28 cellular contexts compared by ENCODE assay signal in genomic region chr2:176068037-176068832, GRCh38. TPM values are rescaled to one million over a fixed set of nuclear protein-coding genes. Genes with fewer than 3 reads are reported as not detected.
DNase-seq lines count a peak whose midpoint lies in the region; ATAC-seq, FAIRE-seq and TF ChIP-seq lines count a peak whose summit lies in the region.
"Had no signal": no experiment of that assay in that cellular context is flagged by ENCODE, and none has a peak within 500 bp of the region (broad histone marks: within the 10 kb centered on the region; RNA-seq: fewer than 3 reads in every experiment).

No MANE protein-coding gene starts in this region.

- CTCF ChIA-PET in HepG2 (lab: Yijun Ruan, JAX; ENCODE audit: low intra/inter-chr PET ratio, low total read pairs): no interaction called here

- no peaks in the 10 kb centered on the region for H4K20me1 ChIP-seq in HepG2 (ENCODE audit: insufficient read depth, low read length)

- H3K4me3 ChIP-seq in ascending aorta (peak overlapping the region; percentile 51 to 61), HepG2 (replicated peaks in 1 of 3; ENCODE audit: insufficient read depth in 1 of 3, low read depth in 2 of 3, low read length in 3 of 3) (peak overlapping the region in 1 of 3 experiments; percentile 44; a peak in 1 of 6 replicates), vagina (no peak overlapping the region)
- H3K4me3 ChIP-seq: SJCRH30 had no signal

- H3K36me3 Mint-ChIP-seq in progenitor cell of endocrine pancreas (ENCODE audit: insufficient read depth): no peaks in the 10 kb centered on the region
- H3K36me3 Mint-ChIP-seq: activated naive CD4-positive, alpha-beta T cell treated with anti-CD3 and anti-CD28 coated beads, Interleukin-2, amount 10 ng/mL, durations not matched to agents 7 days and 5 days; CD4-positive, CD25-positive, alpha-beta regulatory T cell had no signal

- TF ChIP-seq CTCF in ascending aorta (IDR thresholded peaks at IDR 0.05): no peak
- no peak for TF ChIP-seq CTCF in HepG2 (CRISPR knock-in tag; IDR thresholded peaks at IDR 0.05)
- no peak for TF ChIP-seq CTCF in GM10266 (IDR thresholded peaks at IDR 0.05; ENCODE audit: control insufficient read depth, insufficient read depth, low read depth, missing control alignments)
- no peak for TF ChIP-seq CTCF in vagina (IDR thresholded peaks at IDR 0.05)
- TF ChIP-seq CTCF in progenitor cell of endocrine pancreas (IDR thresholded peaks at IDR 0.05; ENCODE audit: unreplicated experiment): no peak

- H3K4me1 ChIP-seq in ascending aorta (peaks cover 0 to 16% of the 10 kb centered on the region in 2 donors), HepG2 (ENCODE audit: insufficient read depth, low read length) (no peaks in the 10 kb centered on the region), vagina (no peaks in the 10 kb centered on the region)
- H3K4me1 ChIP-seq: SJCRH30 had no signal

- no peak overlapping the region for H3K27ac Mint-ChIP-seq in progenitor cell of endocrine pancreas
- H3K27ac Mint-ChIP-seq: activated CD4-positive, alpha-beta memory T cell treated with anti-CD3 and anti-CD28 coated beads, Interleukin-2, amount 10 ng/mL, durations not matched to agents 7 days and 5 days; activated naive CD4-positive, alpha-beta T cell treated with anti-CD3 and anti-CD28 coated beads, Interleukin-2, amount 10 ng/mL, durations not matched to agents 7 days and 5 days; CD4-positive, CD25-positive, alpha-beta regulatory T cell; HFFc6 had no signal

- no peaks in the 10 kb centered on the region for H3K36me3 ChIP-seq in ascending aorta
- H3K36me3 ChIP-seq in HepG2 (replicated peaks in 1 of 2; ENCODE audit: control insufficient read depth in 1 of 2, insufficient read depth in 2 of 2, low read length in 2 of 2): no peaks in the 10 kb centered on the region
- H3K36me3 ChIP-seq in vagina: no peaks in the 10 kb centered on the region
- H3K36me3 ChIP-seq: right lobe of liver, SJCRH30 had no signal

- no peaks in the 10 kb centered on the region for H3K9me3 ChIP-seq in ascending aorta
- no peaks in the 10 kb centered on the region for H3K9me3 ChIP-seq in HepG2 (ENCODE audit: low read length)
- no peaks in the 10 kb centered on the region for H3K9me3 ChIP-seq in vagina
- H3K9me3 ChIP-seq: right lobe of liver, SJCRH30 had no signal

- peaks cover 95% of the 10 kb centered on the region for H3K27me3 Mint-ChIP-seq in progenitor cell of endocrine pancreas

- ATAC-seq in HepG2: peak; percentile 15; the same call in 2 of the 3 replicates
- ATAC-seq: PC-3; stimulated activated naive CD8-positive, alpha-beta T cell treated with anti-CD3 and anti-CD28 coated beads, Interleukin-15, amount 100 ng/mL, for 72 hours had no signal

- peaks cover 1% of the 10 kb centered on the region for H3K4me1 Mint-ChIP-seq in progenitor cell of endocrine pancreas (ENCODE audit: low read depth)
- H3K4me1 Mint-ChIP-seq: activated naive CD4-positive, alpha-beta T cell treated with anti-CD3 and anti-CD28 coated beads, Interleukin-2, amount 10 ng/mL, durations not matched to agents 7 days and 5 days had no signal

- H3K27me3 ChIP-seq in ascending aorta (peaks cover 18% of the 10 kb centered on the region), HepG2 (ENCODE audit: control insufficient read depth in 1 of 2, insufficient read depth in 2 of 2, low read length in 2 of 2) (peaks cover 20 to 73% of the 10 kb centered on the region in 2 experiments), vagina (no peaks in the 10 kb centered on the region)
- H3K27me3 ChIP-seq: SJCRH30 had no signal

- POLR2A ChIA-PET in HepG2 (lab: Yijun Ruan, JAX): no interaction called here

- FAIRE-seq in HepG2 (lab: Jason Lieb, UNC): no peak
- FAIRE-seq: endometrium, kidney had no signal

- intact Hi-C loops in ascending aorta (cut with DNase I) (no loop called here), HepG2 (cut with micrococcal nuclease; ENCODE audit: unreplicated experiment) (no loop called here), vagina (cut with DNase I) (no loop called here)

- 65% methylated on average over 38 of the region's 41 CpGs for WGBS in HepG2 (ENCODE audit: low lambda C conversion rate)

- no peaks in the 10 kb centered on the region for H3K9me3 Mint-ChIP-seq in progenitor cell of endocrine pancreas (ENCODE audit: low read depth)
- H3K9me3 Mint-ChIP-seq: activated CD4-positive, alpha-beta memory T cell treated with anti-CD3 and anti-CD28 coated beads, Interleukin-2, amount 10 ng/mL, durations not matched to agents 7 days and 5 days; activated naive CD4-positive, alpha-beta T cell treated with anti-CD3 and anti-CD28 coated beads, Interleukin-2, amount 10 ng/mL, durations not matched to agents 7 days and 5 days; stimulated activated naive CD8-positive, alpha-beta T cell treated with anti-CD3 and anti-CD28 coated beads, Interleukin-15, amount 100 ng/mL, for 72 hours had no signal

- no peak for TF ChIP-seq RAD21 in HepG2 (CRISPR knock-in tag; IDR thresholded peaks at IDR 0.05)

- H2AFZ ChIP-seq in HepG2 (ENCODE audit: low read length): no peak overlapping the region

- BruUV-seq in HepG2 (replicated peaks; lab: Mats Ljungman, UMichigan): no TSS peak

- TF ChIP-seq POLR2A in HepG2 (IDR thresholded peaks at IDR 0.05; ENCODE audit: insufficient read depth in 1 of 2, low read depth in 2 of 2, low read length in 2 of 2): no peak
- no peak for TF ChIP-seq POLR2A in vagina (IDR thresholded peaks at IDR 0.05)

- no peaks in the 10 kb centered on the region for H3K79me2 ChIP-seq in HepG2 (ENCODE audit: insufficient read depth, low read length)

- no peak overlapping the region for H3K27ac ChIP-seq in ascending aorta
- no peak overlapping the region for H3K27ac ChIP-seq in HepG2 (ENCODE audit: extremely low read length, insufficient read depth, low read length)
- H3K27ac ChIP-seq in vagina: no peak overlapping the region
- H3K27ac ChIP-seq: right lobe of liver, SJCRH30 had no signal

- H3K9ac ChIP-seq in HepG2 (ENCODE audit: insufficient read depth, low read depth, low read length): no peak overlapping the region

- TF ChIP-seq EP300 in HepG2 (IDR thresholded peaks at IDR 0.05; ENCODE audit: low read depth in 2 of 2, low read length in 2 of 2) (no peak), HepG2 (CRISPR knock-in tag; IDR thresholded peaks at IDR 0.05; ENCODE audit: borderline replicate concordance) (no peak)

- peak overlapping the region; percentile 50 for H3K4me2 ChIP-seq in HepG2 (ENCODE audit: low read depth, low read length)

- H3K4me3 Mint-ChIP-seq in progenitor cell of endocrine pancreas (ENCODE audit: low read depth): no peak overlapping the region
- H3K4me3 Mint-ChIP-seq: activated CD4-positive, alpha-beta memory T cell treated with anti-CD3 and anti-CD28 coated beads, Interleukin-2, amount 10 ng/mL, durations not matched to agents 7 days and 5 days; activated naive CD4-positive, alpha-beta T cell treated with anti-CD3 and anti-CD28 coated beads, Interleukin-2, amount 10 ng/mL, durations not matched to agents 7 days and 5 days; HFFc6 had no signal

- in situ Hi-C loops in HepG2 (cut with HindIII; ENCODE audit: extremely low pct_ligation_motif_present, low pct_unique_long_range_greater_than_20kb): no loop called here
- in situ Hi-C loops in ACHN (cut with HindIII; ENCODE audit: low pct_ligation_motif_present, low pct_unique_long_range_greater_than_20kb, low sequenced_read_pairs): no loop called here

- peak; percentile 28 for DNase-seq in ELF-1 (ENCODE audit: low read depth, low spot score)
- DNase-seq in ascending aorta (ENCODE audit: low spot score in 2 of 2): no peak
- no peak for DNase-seq in HepG2 (ENCODE audit: low spot score)
- DNase-seq in retina: peak; percentile 67
- no peak for DNase-seq in GM10266 (ENCODE audit: extremely low spot score)
- no peak for DNase-seq in vagina (ENCODE audit: extremely low spot score in 2 of 2)
- no peak for DNase-seq in ACHN
- no peak for DNase-seq in progenitor cell of endocrine pancreas (ENCODE audit: low spot score, unreplicated experiment)
- DNase-seq: activated CD4-positive, alpha-beta memory T cell treated with anti-CD3 and anti-CD28 coated beads, Interleukin-2, amount 10 ng/mL, durations not matched to agents 7 days and 5 days; activated naive CD4-positive, alpha-beta T cell treated with anti-CD3 and anti-CD28 coated beads, Interleukin-2, amount 10 ng/mL, durations not matched to agents 7 days and 5 days; activated T-cell treated with anti-CD3 and anti-CD28 coated beads, Interleukin-2, amount 50 U/mL, for 1 hour; CD4-positive, CD25-positive, alpha-beta regulatory T cell; HFFc6; hypothalamus; KG1; mesenchymal stem cell; NCI-H187; NCI-H226; PC-3; right lobe of liver; SJCRH30; stimulated activated naive CD8-positive, alpha-beta T cell treated with anti-CD3 and anti-CD28 coated beads, Interleukin-15, amount 100 ng/mL, for 72 hours had no signal

RNA-seq across cellular contexts. Expression of gene EVX2, which starts 15.5 kb away (rescaled TPM):
- not detected for total RNA-seq in ascending aorta
- total RNA-seq in HepG2 (2016; rRNA removed; fragmentation: Illumina TruSeq; extraction: Trizol): not detected in 2 replicates
- not detected in 2 replicates for total RNA-seq in HepG2 (2016; cell fraction: cytosol; rRNA removed; fragmentation: Illumina TruSeq; extraction: Trizol; ENCODE audit: low read depth)
- total RNA-seq in HepG2 (2016; cell fraction: insoluble cytoplasmic fraction; rRNA removed; fragmentation: Illumina TruSeq; extraction: Trizol): not detected in 2 replicates
- not detected in 2 replicates for total RNA-seq in HepG2 (2016; cell fraction: membrane; rRNA removed; fragmentation: Illumina TruSeq; extraction: Trizol)
- total RNA-seq in HepG2 (2016; cell fraction: nucleus; rRNA removed; fragmentation: Illumina TruSeq; extraction: Trizol): not detected in 2 replicates
- not detected in 2 replicates for polyA plus RNA-seq in HepG2 (2011; rRNA removed)
- not detected in 2 replicates for polyA plus RNA-seq in HepG2 (2011; cell fraction: cytosol; rRNA removed)
- not detected in 2 replicates for polyA plus RNA-seq in HepG2 (2011; cell fraction: nucleus; rRNA removed)
- polyA plus RNA-seq in HepG2 (2012): not detected in 2 replicates
- polyA plus RNA-seq in HepG2 (2016; cell fraction: cytosol; fragmentation: Illumina TruSeq; extraction: Trizol; ENCODE audit: low read depth): not detected in 2 replicates
- polyA plus RNA-seq in HepG2 (2016; cell fraction: insoluble cytoplasmic fraction; fragmentation: Illumina TruSeq; extraction: Trizol; ENCODE audit: low read depth): not detected in 2 replicates
- not detected in 2 replicates for polyA plus RNA-seq in HepG2 (2016; cell fraction: membrane; fragmentation: Illumina TruSeq; extraction: Trizol; ENCODE audit: low read depth)
- polyA plus RNA-seq in HepG2 (2016; cell fraction: nucleus; fragmentation: Illumina TruSeq; extraction: Trizol; ENCODE audit: insufficient read depth, low read depth): not detected in 2 replicates
- not detected in 2 replicates for polyA minus RNA-seq in HepG2 (2011; rRNA and poly(A)+ RNA removed; ENCODE audit: low replicate concordance)
- not detected in 2 replicates for polyA minus RNA-seq in HepG2 (2011; cell fraction: cytosol; rRNA and poly(A)+ RNA removed)
- polyA minus RNA-seq in HepG2 (2011; cell fraction: nucleus; rRNA and poly(A)+ RNA removed): not detected in 2 replicates
- 0.98 TPM for total RNA-seq in vagina
- total RNA-seq in progenitor cell of endocrine pancreas: not detected in 2 replicates
- total RNA-seq: activated CD4-positive, alpha-beta memory T cell treated with anti-CD3 and anti-CD28 coated beads, Interleukin-2, amount 10 ng/mL, durations not matched to agents 7 days and 5 days; CD4-positive, CD25-positive, alpha-beta regulatory T cell; chondrocyte; fibroblast of villous mesenchyme; HFFc6; kidney; PC-3; right lobe of liver; SJCRH30; T-helper 2 cell treated with Interferon-gamma antibody and Interleukin-4, amounts not matched to agents 100 ng/mL and 5 ng/mL, for 36 hours had no signal
- polyA plus RNA-seq: AG04450; CD4-positive, CD25-positive, alpha-beta regulatory T cell had no signal

RNA-seq across cellular contexts. Expression of gene HOXD13, which starts 24.3 kb away (rescaled TPM):
- not detected for total RNA-seq in ascending aorta
- total RNA-seq in HepG2 (2016; rRNA removed; fragmentation: Illumina TruSeq; extraction: Trizol): not detected in 2 replicates
- total RNA-seq in HepG2 (2016; cell fraction: cytosol; rRNA removed; fragmentation: Illumina TruSeq; extraction: Trizol; ENCODE audit: low read depth): not detected in 2 replicates
- total RNA-seq in HepG2 (2016; cell fraction: insoluble cytoplasmic fraction; rRNA removed; fragmentation: Illumina TruSeq; extraction: Trizol): not detected in 2 replicates
- not detected in 2 replicates for total RNA-seq in HepG2 (2016; cell fraction: membrane; rRNA removed; fragmentation: Illumina TruSeq; extraction: Trizol)
- not detected in 2 replicates for total RNA-seq in HepG2 (2016; cell fraction: nucleus; rRNA removed; fragmentation: Illumina TruSeq; extraction: Trizol)
- polyA plus RNA-seq in HepG2 (2011; rRNA removed): not detected in 2 replicates
- polyA plus RNA-seq in HepG2 (2011; cell fraction: cytosol; rRNA removed): not detected in 2 replicates
- polyA plus RNA-seq in HepG2 (2011; cell fraction: nucleus; rRNA removed): not detected in 2 replicates
- not detected in 2 replicates for polyA plus RNA-seq in HepG2 (2012)
- not detected in 2 replicates for polyA plus RNA-seq in HepG2 (2016; cell fraction: cytosol; fragmentation: Illumina TruSeq; extraction: Trizol; ENCODE audit: low read depth)
- polyA plus RNA-seq in HepG2 (2016; cell fraction: insoluble cytoplasmic fraction; fragmentation: Illumina TruSeq; extraction: Trizol; ENCODE audit: low read depth): not detected in 2 replicates
- not detected in 2 replicates for polyA plus RNA-seq in HepG2 (2016; cell fraction: membrane; fragmentation: Illumina TruSeq; extraction: Trizol; ENCODE audit: low read depth)
- polyA plus RNA-seq in HepG2 (2016; cell fraction: nucleus; fragmentation: Illumina TruSeq; extraction: Trizol; ENCODE audit: insufficient read depth, low read depth): not detected in 2 replicates
- not detected in 2 replicates for polyA minus RNA-seq in HepG2 (2011; rRNA and poly(A)+ RNA removed; ENCODE audit: low replicate concordance)
- not detected in 2 replicates for polyA minus RNA-seq in HepG2 (2011; cell fraction: cytosol; rRNA and poly(A)+ RNA removed)
- polyA minus RNA-seq in HepG2 (2011; cell fraction: nucleus; rRNA and poly(A)+ RNA removed): not detected in 2 replicates
- 15.7 TPM for total RNA-seq in vagina
- not detected in 2 replicates for total RNA-seq in progenitor cell of endocrine pancreas
- total RNA-seq: activated CD4-positive, alpha-beta memory T cell treated with anti-CD3 and anti-CD28 coated beads, Interleukin-2, amount 10 ng/mL, durations not matched to agents 7 days and 5 days; CD4-positive, CD25-positive, alpha-beta regulatory T cell; chondrocyte; kidney; right lobe of liver; T-helper 2 cell treated with Interferon-gamma antibody and Interleukin-4, amounts not matched to agents 100 ng/mL and 5 ng/mL, for 36 hours had no signal
- polyA plus RNA-seq: AG04450; CD4-positive, CD25-positive, alpha-beta regulatory T cell had no signal

RNA-seq across cellular contexts. Expression of gene HOXD12, which starts 31.4 kb away (rescaled TPM):
- total RNA-seq in ascending aorta: not detected
- not detected in 2 replicates for total RNA-seq in HepG2 (2016; rRNA removed; fragmentation: Illumina TruSeq; extraction: Trizol)
- total RNA-seq in HepG2 (2016; cell fraction: cytosol; rRNA removed; fragmentation: Illumina TruSeq; extraction: Trizol; ENCODE audit: low read depth): not detected in 2 replicates
- total RNA-seq in HepG2 (2016; cell fraction: insoluble cytoplasmic fraction; rRNA removed; fragmentation: Illumina TruSeq; extraction: Trizol): not detected in 2 replicates
- total RNA-seq in HepG2 (2016; cell fraction: membrane; rRNA removed; fragmentation: Illumina TruSeq; extraction: Trizol): not detected in 2 replicates
- total RNA-seq in HepG2 (2016; cell fraction: nucleus; rRNA removed; fragmentation: Illumina TruSeq; extraction: Trizol): not detected in 2 replicates
- not detected in 2 replicates for polyA plus RNA-seq in HepG2 (2011; rRNA removed)
- polyA plus RNA-seq in HepG2 (2011; cell fraction: cytosol; rRNA removed): not detected in 2 replicates
- not detected in 2 replicates for polyA plus RNA-seq in HepG2 (2011; cell fraction: nucleus; rRNA removed)
- not detected in 2 replicates for polyA plus RNA-seq in HepG2 (2012)
- not detected in 2 replicates for polyA plus RNA-seq in HepG2 (2016; cell fraction: cytosol; fragmentation: Illumina TruSeq; extraction: Trizol; ENCODE audit: low read depth)
- polyA plus RNA-seq in HepG2 (2016; cell fraction: insoluble cytoplasmic fraction; fragmentation: Illumina TruSeq; extraction: Trizol; ENCODE audit: low read depth): not detected in 2 replicates
- not detected in 2 replicates for polyA plus RNA-seq in HepG2 (2016; cell fraction: membrane; fragmentation: Illumina TruSeq; extraction: Trizol; ENCODE audit: low read depth)
- polyA plus RNA-seq in HepG2 (2016; cell fraction: nucleus; fragmentation: Illumina TruSeq; extraction: Trizol; ENCODE audit: insufficient read depth, low read depth): not detected in 2 replicates
- polyA minus RNA-seq in HepG2 (2011; rRNA and poly(A)+ RNA removed; ENCODE audit: low replicate concordance): not detected in 2 replicates
- polyA minus RNA-seq in HepG2 (2011; cell fraction: cytosol; rRNA and poly(A)+ RNA removed): not detected in 2 replicates
- not detected in 2 replicates for polyA minus RNA-seq in HepG2 (2011; cell fraction: nucleus; rRNA and poly(A)+ RNA removed)
- total RNA-seq in vagina: 1.7 TPM
- not detected in 2 replicates for total RNA-seq in progenitor cell of endocrine pancreas
- total RNA-seq: activated CD4-positive, alpha-beta memory T cell treated with anti-CD3 and anti-CD28 coated beads, Interleukin-2, amount 10 ng/mL, durations not matched to agents 7 days and 5 days; CD4-positive, CD25-positive, alpha-beta regulatory T cell; chondrocyte; fibroblast of villous mesenchyme; kidney; PC-3; right lobe of liver; T-helper 2 cell treated with Interferon-gamma antibody and Interleukin-4, amounts not matched to agents 100 ng/mL and 5 ng/mL, for 36 hours had no signal
- polyA plus RNA-seq: AG04450; CD4-positive, CD25-positive, alpha-beta regulatory T cell had no signal

RNA-seq across cellular contexts. Expression of gene HOXD11, which starts 38.8 kb away (rescaled TPM):
- total RNA-seq in ascending aorta (not detected), HepG2 (2016; rRNA removed; fragmentation: Illumina TruSeq; extraction: Trizol) (not detected in 2 replicates), vagina (19.4 TPM), progenitor cell of endocrine pancreas (not detected in 2 replicates)
- total RNA-seq in HepG2 (2016; cell fraction: cytosol; rRNA removed; fragmentation: Illumina TruSeq; extraction: Trizol; ENCODE audit: low read depth): not detected in 2 replicates
- not detected in 2 replicates for total RNA-seq in HepG2 (2016; cell fraction: insoluble cytoplasmic fraction; rRNA removed; fragmentation: Illumina TruSeq; extraction: Trizol)
- not detected in 2 replicates for total RNA-seq in HepG2 (2016; cell fraction: membrane; rRNA removed; fragmentation: Illumina TruSeq; extraction: Trizol)
- not detected in 2 replicates for total RNA-seq in HepG2 (2016; cell fraction: nucleus; rRNA removed; fragmentation: Illumina TruSeq; extraction: Trizol)
- polyA plus RNA-seq in HepG2 (2011; rRNA removed): not detected in 2 replicates
- polyA plus RNA-seq in HepG2 (2011; cell fraction: cytosol; rRNA removed): not detected in 2 replicates
- polyA plus RNA-seq in HepG2 (2011; cell fraction: nucleus; rRNA removed): not detected in 2 replicates
- not detected in 2 replicates for polyA plus RNA-seq in HepG2 (2012)
- polyA plus RNA-seq in HepG2 (2016; cell fraction: cytosol; fragmentation: Illumina TruSeq; extraction: Trizol; ENCODE audit: low read depth): not detected in 2 replicates
- not detected in 2 replicates for polyA plus RNA-seq in HepG2 (2016; cell fraction: insoluble cytoplasmic fraction; fragmentation: Illumina TruSeq; extraction: Trizol; ENCODE audit: low read depth)
- not detected in 2 replicates for polyA plus RNA-seq in HepG2 (2016; cell fraction: membrane; fragmentation: Illumina TruSeq; extraction: Trizol; ENCODE audit: low read depth)
- not detected in 2 replicates for polyA plus RNA-seq in HepG2 (2016; cell fraction: nucleus; fragmentation: Illumina TruSeq; extraction: Trizol; ENCODE audit: insufficient read depth, low read depth)
- 0.72 TPM in 1 of 2 replicates, not detected in the other for polyA minus RNA-seq in HepG2 (2011; rRNA and poly(A)+ RNA removed; ENCODE audit: low replicate concordance)
- polyA minus RNA-seq in HepG2 (2011; cell fraction: cytosol; rRNA and poly(A)+ RNA removed): not detected in 2 replicates
- polyA minus RNA-seq in HepG2 (2011; cell fraction: nucleus; rRNA and poly(A)+ RNA removed): not detected in 2 replicates
- total RNA-seq: activated CD4-positive, alpha-beta memory T cell treated with anti-CD3 and anti-CD28 coated beads, Interleukin-2, amount 10 ng/mL, durations not matched to agents 7 days and 5 days; CD4-positive, CD25-positive, alpha-beta regulatory T cell; chondrocyte; PC-3; right lobe of liver; T-helper 2 cell treated with Interferon-gamma antibody and Interleukin-4, amounts not matched to agents 100 ng/mL and 5 ng/mL, for 36 hours had no signal
- polyA plus RNA-seq: AG04450; CD4-positive, CD25-positive, alpha-beta regulatory T cell had no signal

RNA-seq across cellular contexts. Expression of gene HOXD10, which starts 48.3 kb away (rescaled TPM):
- total RNA-seq in ascending aorta: not detected
- not detected in 2 replicates for total RNA-seq in HepG2 (2016; rRNA removed; fragmentation: Illumina TruSeq; extraction: Trizol)
- not detected in 2 replicates for total RNA-seq in HepG2 (2016; cell fraction: cytosol; rRNA removed; fragmentation: Illumina TruSeq; extraction: Trizol; ENCODE audit: low read depth)
- not detected in 2 replicates for total RNA-seq in HepG2 (2016; cell fraction: insoluble cytoplasmic fraction; rRNA removed; fragmentation: Illumina TruSeq; extraction: Trizol)
- not detected in 2 replicates for total RNA-seq in HepG2 (2016; cell fraction: membrane; rRNA removed; fragmentation: Illumina TruSeq; extraction: Trizol)
- total RNA-seq in HepG2 (2016; cell fraction: nucleus; rRNA removed; fragmentation: Illumina TruSeq; extraction: Trizol): not detected in 2 replicates
- polyA plus RNA-seq in HepG2 (2011; rRNA removed): not detected in 2 replicates
- not detected in 2 replicates for polyA plus RNA-seq in HepG2 (2011; cell fraction: cytosol; rRNA removed)
- not detected in 2 replicates for polyA plus RNA-seq in HepG2 (2011; cell fraction: nucleus; rRNA removed)
- polyA plus RNA-seq in HepG2 (2012): not detected in 2 replicates
- polyA plus RNA-seq in HepG2 (2016; cell fraction: cytosol; fragmentation: Illumina TruSeq; extraction: Trizol; ENCODE audit: low read depth): not detected in 2 replicates
- polyA plus RNA-seq in HepG2 (2016; cell fraction: insoluble cytoplasmic fraction; fragmentation: Illumina TruSeq; extraction: Trizol; ENCODE audit: low read depth): not detected in 2 replicates
- polyA plus RNA-seq in HepG2 (2016; cell fraction: membrane; fragmentation: Illumina TruSeq; extraction: Trizol; ENCODE audit: low read depth): not detected in 2 replicates
- polyA plus RNA-seq in HepG2 (2016; cell fraction: nucleus; fragmentation: Illumina TruSeq; extraction: Trizol; ENCODE audit: insufficient read depth, low read depth): not detected in 2 replicates
- polyA minus RNA-seq in HepG2 (2011; rRNA and poly(A)+ RNA removed; ENCODE audit: low replicate concordance): not detected in 2 replicates
- polyA minus RNA-seq in HepG2 (2011; cell fraction: cytosol; rRNA and poly(A)+ RNA removed): not detected in 2 replicates
- not detected in 2 replicates for polyA minus RNA-seq in HepG2 (2011; cell fraction: nucleus; rRNA and poly(A)+ RNA removed)
- total RNA-seq in vagina: 19.6 TPM
- not detected in 2 replicates for total RNA-seq in progenitor cell of endocrine pancreas
- total RNA-seq: activated CD4-positive, alpha-beta memory T cell treated with anti-CD3 and anti-CD28 coated beads, Interleukin-2, amount 10 ng/mL, durations not matched to agents 7 days and 5 days; CD4-positive, CD25-positive, alpha-beta regulatory T cell; chondrocyte; PC-3; right lobe of liver; T-helper 2 cell treated with Interferon-gamma antibody and Interleukin-4, amounts not matched to agents 100 ng/mL and 5 ng/mL, for 36 hours had no signal
- polyA plus RNA-seq: AG04450; CD4-positive, CD25-positive, alpha-beta regulatory T cell had no signal

Comparison
In these comparisons a context has a peak if more than half of its experiments do, and no peak if none do; other contexts are left out.
1. DNase-seq: peak in ELF-1 (single experiment) and retina (single experiment); none in ascending aorta (0 of 2), HepG2 (single experiment), GM10266 (single experiment), vagina (0 of 2), ACHN (single experiment) and progenitor cell of endocrine pancreas (single experiment).
2. H3K4me3 ChIP-seq: peak in ascending aorta (2 of 2); none in vagina (0 of 2).
3. RNA of gene HOXD13, which starts 24.3 kb away (total RNA-seq): 15.7 TPM in vagina (single experiment); not detected in ascending aorta (single experiment), not detected in HepG2 and not detected in progenitor cell of endocrine pancreas; every median in the first group is over 10 times any median in the second.